In genomic region chr13:49840667-49841066, GRCh38 we compare ENCODE assay signal across 24 cellular contexts. TPM values are rescaled to one million over a fixed set of nuclear protein-coding genes. Genes with fewer than 3 reads are reported as not detected.
DNase-seq lines count a peak whose midpoint lies in the region; ATAC-seq, FAIRE-seq and TF ChIP-seq lines count a peak whose summit lies in the region.
"Had no signal": no experiment of that assay in that cellular context is flagged by ENCODE, and none has a peak within 500 bp of the region (broad histone marks: within the 10 kb centered on the region; RNA-seq: fewer than 3 reads in every experiment).

No MANE protein-coding gene starts in this region.

- peaks cover 7% of the 10 kb centered on the region for H3K4me1 ChIP-seq in HUES64 (ENCODE audit: insufficient read depth, low read length)
- H3K4me1 ChIP-seq in K562 (replicated peaks in 1 of 2; ENCODE audit: control insufficient read depth in 2 of 2, insufficient read depth in 2 of 2, low read length in 2 of 2) = peaks cover 3 to 4% of the 10 kb centered on the region in 2 experiments; a peak in 3 of 5 replicates
- H3K4me1 ChIP-seq: BLaER1 had no signal

- no peak overlapping the region for H3K9ac ChIP-seq in HUES64 (ENCODE audit: low read depth, low read length)
- no peak overlapping the region for H3K9ac ChIP-seq in K562 (ENCODE audit: insufficient read depth in 1 of 2, low read depth in 2 of 2, low read length in 2 of 2)
- H3K9ac ChIP-seq: BLaER1, KMS-11 had no signal

- DNase-seq in NCI-H2171 treated with DMSO at 0.1 percent for 48 hours (lab: John Stamatoyannopoulos, UW) (peak; percentile 58), NCI-H2171 (lab: John Stamatoyannopoulos, UW) (no peak), K562 (ENCODE audit: extremely low read depth in 1 of 4, low spot score in 3 of 4) (no peak), NCI-H2029 (lab: John Stamatoyannopoulos, UW) (no peak), NOMO-1 (lab: John Stamatoyannopoulos, UW; ENCODE audit: unreplicated experiment in 2 of 2) (no peak)
- DNase-seq in stimulated activated naive B cell treated with anti-CD40 and anti-IgM and Interleukin-4, amounts not matched to agents 10 μg/mL and 1 μg/mL and 100 μg/mL, for 72 hours = no peak
- DNase-seq: ACHN; CD4-positive, alpha-beta T cell; COR-L47; DMS53; GF-D8; HFFc6; NCI-H2081 treated with DMSO at 0.1 percent for 48 hours; NCI-H446 treated with DMSO at 0.1 percent for 48 hours; NK-92 treated with Interleukin-12 subunit alpha and Interleukin-12 subunit beta, amount 100 ng/mL, for 24 hours; T-helper 17 cell had no signal

- TF ChIP-seq POLR2A in K562 (conservative IDR thresholded peaks at IDR 0.05) = no peak

- H3K9me3 Mint-ChIP-seq in stimulated activated naive B cell treated with anti-CD40 and anti-IgM and Interleukin-4, amounts not matched to agents 10 μg/mL and 1 μg/mL and 100 μg/mL, for 72 hours = no peaks in the 10 kb centered on the region
- H3K9me3 Mint-ChIP-seq: CD4-positive, alpha-beta T cell; HFFc6 had no signal

- H3K9me1 ChIP-seq in K562 (ENCODE audit: control insufficient read depth, insufficient read depth, low read length) = no peaks in the 10 kb centered on the region

- H3K4me2 ChIP-seq in K562 (ENCODE audit: insufficient read depth, low read length) = no peak overlapping the region
- H3K4me2 ChIP-seq: BLaER1, KMS-11 had no signal

- peaks cover 0 to 5% of the 10 kb centered on the region in 2 donors for H3K4me1 Mint-ChIP-seq in stimulated activated naive B cell treated with anti-CD40 and anti-IgM and Interleukin-4, amounts not matched to agents 10 μg/mL and 1 μg/mL and 100 μg/mL, for 72 hours

- H3K27ac ChIP-seq in HUES64 (ENCODE audit: low read depth, low read length) (peak overlapping the region; percentile 63; the same call in 1 of the 2 replicates), K562 (ENCODE audit: extremely low read depth, low read depth, low read length) (no peak overlapping the region)
- H3K27ac ChIP-seq: 22Rv1, BLaER1, KMS-11 had no signal

- H3K9me3 ChIP-seq in HUES64 (ENCODE audit: insufficient read depth, low read depth, low read length) (no peaks in the 10 kb centered on the region), K562 (replicated peaks; ENCODE audit: control insufficient read depth, insufficient read depth, low read depth, low read length) (no peaks in the 10 kb centered on the region)
- H3K9me3 ChIP-seq: BLaER1 had no signal

- CTCF ChIA-PET in K562 (lab: Yijun Ruan, JAX; ENCODE audit: low intra/inter-chr PET ratio) = no interaction called here

- no peak overlapping the region for H3K4me3 Mint-ChIP-seq in stimulated activated naive B cell treated with anti-CD40 and anti-IgM and Interleukin-4, amounts not matched to agents 10 μg/mL and 1 μg/mL and 100 μg/mL, for 72 hours
- H3K4me3 Mint-ChIP-seq: CD4-positive, alpha-beta T cell; HFFc6; T-helper 17 cell had no signal

- no peak for TF ChIP-seq EP300 in K562 (IDR thresholded peaks at IDR 0.05; ENCODE audit: low read length)

- in situ Hi-C loops in K562 (cut with MboI) = no loop called here

- intact Hi-C loops in K562 (cut with micrococcal nuclease) = no loop called here

- 86% methylated on average over 3 of the region's 3 CpGs for whole genome bisulfite sequencing in HUES64
- 80% methylated on average over 3 of the region's 3 CpGs for WGBS in K562 (ENCODE audit: insufficient coverage, low coverage, missing lambda C conversion rate)

- H3K79me2 ChIP-seq in K562 (ENCODE audit: control insufficient read depth, insufficient read depth, low read length) = no peaks in the 10 kb centered on the region

- peaks cover 0 to 7% of the 10 kb centered on the region in 2 donors for H3K27me3 Mint-ChIP-seq in stimulated activated naive B cell treated with anti-CD40 and anti-IgM and Interleukin-4, amounts not matched to agents 10 μg/mL and 1 μg/mL and 100 μg/mL, for 72 hours
- H3K27me3 Mint-ChIP-seq: CD4-positive, alpha-beta T cell; T-helper 17 cell had no signal

- H2AFZ ChIP-seq in K562 (ENCODE audit: low read depth, low read length) = 0 out of 2 replicates have a peak overlapping the region, but pooled peaks have one; percentile 59

- no peak for TF ChIP-seq CTCF in K562 (IDR thresholded peaks at IDR 0.05 in 2 of 3, conservative IDR thresholded peaks at IDR 0.05 in 1 of 3; ENCODE audit: insufficient read depth in 2 of 3, low read depth in 1 of 3, low read length in 3 of 3)

- ATAC-seq in K562 (no peak), GM21717 (IDR thresholded peaks at IDR 0.05; ENCODE audit: unreplicated experiment) (no peak)
- ATAC-seq in stimulated activated naive B cell treated with anti-CD40 and anti-IgM and Interleukin-4, amounts not matched to agents 10 μg/mL and 1 μg/mL and 100 μg/mL, for 72 hours (replicated peaks) = peak; percentile 23 to 41
- ATAC-seq: Right ventricle myocardium inferior, T-helper 17 cell had no signal

- TF ChIP-seq RAD21 in K562 (CRISPR knock-in tag; conservative IDR thresholded peaks at IDR 0.05 in 1 of 2, IDR thresholded peaks at IDR 0.05 in 1 of 2) = no peak

- POLR2A ChIA-PET in K562 (lab: Yijun Ruan, JAX) = no interaction called here

- no peak for FAIRE-seq in K562 (lab: Jason Lieb, UNC)
- FAIRE-seq: GM19239, H54 had no signal

- H3K36me3 ChIP-seq in HUES64 (ENCODE audit: insufficient read depth, low read length) = no peaks in the 10 kb centered on the region
- no peaks in the 10 kb centered on the region for H3K36me3 ChIP-seq in K562 (ENCODE audit: control insufficient read depth, insufficient read depth, low read length)
- H3K36me3 ChIP-seq: BLaER1 had no signal

- BruUV-seq in K562 (replicated peaks; lab: Mats Ljungman, UMichigan) = no TSS peak

- no peaks in the 10 kb centered on the region for H4K20me1 ChIP-seq in K562 (replicated peaks; ENCODE audit: control insufficient read depth, insufficient read depth, low read length)
- H4K20me1 ChIP-seq: BLaER1 had no signal

- H3K36me3 Mint-ChIP-seq in stimulated activated naive B cell treated with anti-CD40 and anti-IgM and Interleukin-4, amounts not matched to agents 10 μg/mL and 1 μg/mL and 100 μg/mL, for 72 hours = no peaks in the 10 kb centered on the region

- no peak overlapping the region for H3K27ac Mint-ChIP-seq in stimulated activated naive B cell treated with anti-CD40 and anti-IgM and Interleukin-4, amounts not matched to agents 10 μg/mL and 1 μg/mL and 100 μg/mL, for 72 hours
- H3K27ac Mint-ChIP-seq: CD4-positive, alpha-beta T cell; HFFc6; T-helper 17 cell had no signal

- H3K27me3 ChIP-seq in HUES64 (ENCODE audit: insufficient read depth, low read length) = no peaks in the 10 kb centered on the region
- no peaks in the 10 kb centered on the region for H3K27me3 ChIP-seq in K562 (ENCODE audit: control insufficient read depth in 2 of 2, insufficient read depth in 2 of 2, low read length in 2 of 2)
- H3K27me3 ChIP-seq: BLaER1 had no signal

- H3K4me3 ChIP-seq in HUES64 (ENCODE audit: low read length) (no peak overlapping the region), K562 (no peak overlapping the region)
- H3K4me3 ChIP-seq: BLaER1 had no signal

TF ChIP-seq in K562, 482 proteins besides CTCF, POLR2A, EP300 and RAD21 (continues in another document):
- TF ChIP-seq ZNF174 (CRISPR knock-in tag; IDR thresholded peaks at IDR 0.05) (no peak), ZFPM2 (CRISPR knock-in tag; IDR thresholded peaks at IDR 0.05) (no peak), RFX5 (IDR thresholded peaks at IDR 0.05; ENCODE audit: low read depth, low read length) (no peak), HIVEP1 (CRISPR knock-in tag; IDR thresholded peaks at IDR 0.05) (no peak), TFAP4 (CRISPR knock-in tag; IDR thresholded peaks at IDR 0.05; ENCODE audit: borderline replicate concordance) (no peak), KLF1 (tag; IDR thresholded peaks at IDR 0.05) (no peak), HNRNPLL (IDR thresholded peaks at IDR 0.05; ENCODE audit: low read depth, low read length, poor library complexity, severe bottlenecking) (no peak)

RNA-seq across cellular contexts. Expression of gene KPNA3, which starts 48.2 kb away (rescaled TPM):
- polyA plus RNA-seq in HUES64 (2013, experiment 1 of 2) = 43.1 TPM
- polyA plus RNA-seq in HUES64 (2013, experiment 2 of 2) = 45.5 TPM
- 3.7 and 11.6 TPM in 2 replicates for total RNA-seq in K562 (2011; cell fraction: chromatin; rRNA removed; ENCODE audit: low replicate concordance)
- 2.7 and 3.4 TPM in 2 replicates for total RNA-seq in K562 (2011; cell fraction: nucleolus; rRNA removed)
- total RNA-seq in K562 (2011; cell fraction: nucleoplasm; rRNA removed) = 5.7 and 8.9 TPM in 2 replicates
- total RNA-seq in K562 (2014; rRNA removed) (8.5 and 8.9 TPM in 2 replicates), K562 (2014; rRNA removed; fragmentation: Illumina TruSeq; extraction: Trizol) (17.8 and 19.9 TPM in 2 replicates), K562 (2015; rRNA removed; fragmentation: Illumina TruSeq; extraction: Trizol) (15.7 and 15.8 TPM in 2 replicates), K562 (2021) (19.9 and 21.3 TPM in 2 replicates)
- polyA plus RNA-seq in K562 (2011; rRNA removed) (10.0 and 17.9 TPM in 2 replicates), K562 (2014; fragmentation: Illumina TruSeq; extraction: Trizol) (19.7 and 23.4 TPM in 2 replicates), K562 (2014; fragmentation: Nextera tagmentation; extraction: Ambion mirVana) (10 to 100 TPM in 1 of 2 experiments, 1 to 10 TPM in 1; 10.0 to 11.0 TPM), K562 (2014; rRNA removed) (10.7 and 10.8 TPM in 2 replicates)
- 6.1 and 10.0 TPM in 2 replicates for polyA plus RNA-seq in K562 (2011; cell fraction: cytosol; rRNA removed)
- 4.4 and 6.8 TPM in 2 replicates for polyA plus RNA-seq in K562 (2011; cell fraction: nucleus; rRNA removed)
- polyA plus RNA-seq in K562 (2012) = 12.5 and 16.2 TPM in 2 replicates
- 22.3 and 24.5 TPM in 2 replicates for polyA minus RNA-seq in K562 (2011; rRNA and poly(A)+ RNA removed)
- polyA minus RNA-seq in K562 (2011; cell fraction: cytosol; rRNA and poly(A)+ RNA removed) = 10.8 and 14.4 TPM in 2 replicates
- polyA minus RNA-seq in K562 (2011; cell fraction: nucleus; rRNA and poly(A)+ RNA removed) = 2.6 and 5.4 TPM in 2 replicates

Comparison
In these comparisons a context has a peak if more than half of its experiments do, and no peak if none do; other contexts are left out.
1. ATAC-seq: peak in stimulated activated naive B cell treated with anti-CD40 and anti-IgM and Interleukin-4, amounts not matched to agents 10 μg/mL and 1 μg/mL and 100 μg/mL, for 72 hours (2 of 2); none in K562 (single experiment) and GM21717 (single experiment).